34 cellular contexts compared by ENCODE assay signal in the genomic region with DNA sequence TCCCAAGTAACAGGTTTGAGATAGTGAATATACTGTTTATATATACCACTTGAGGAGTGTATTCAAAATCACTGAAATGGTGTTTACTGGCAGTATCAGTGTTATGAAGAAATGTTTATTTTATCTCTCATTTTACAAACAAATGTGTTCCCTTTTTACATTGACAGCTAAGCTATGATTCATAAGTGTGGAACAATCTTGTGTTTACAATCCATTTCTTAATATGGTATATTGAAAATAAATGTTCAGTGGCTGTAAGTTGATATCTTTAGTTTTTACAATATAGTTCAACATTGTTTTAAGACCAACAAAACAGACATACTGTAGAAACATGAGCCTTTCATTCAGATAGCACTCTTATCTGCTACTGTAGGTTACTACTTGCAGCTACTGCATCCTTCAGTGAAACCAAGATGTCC. TPM values are rescaled to one million over a fixed set of nuclear protein-coding genes. Genes with fewer than 3 reads are reported as not detected.
A peak's percentile ranks its signal among the peaks of the same experiment; 100 is the strongest.
DNase-seq lines count a peak whose midpoint lies in the region; ATAC-seq, FAIRE-seq and TF ChIP-seq lines count a peak whose summit lies in the region.
"Had no signal": no experiment of that assay in that cellular context is flagged by ENCODE, and none has a peak within 500 bp of the region (broad histone marks: within the 10 kb centered on the region; RNA-seq: fewer than 3 reads in every experiment).

No MANE protein-coding gene starts in this region.

- H2BK120ac ChIP-seq in mesenchymal stem cell (ENCODE audit: low read depth, low read length): no peak overlapping the region

- H2AK5ac ChIP-seq in mesenchymal stem cell (ENCODE audit: low read length, severe bottlenecking): no peak overlapping the region

- peaks cover 30% of the 10 kb centered on the region for H3K36me3 Mint-ChIP-seq in HFFc6 (ENCODE audit: low read depth)

- H3K9ac ChIP-seq in adipocyte (ENCODE audit: low read length) (no peak overlapping the region), mesenchymal stem cell (ENCODE audit: low read length) (peak overlapping the region; percentile 6)

- H3K18ac ChIP-seq in mesenchymal stem cell (ENCODE audit: low read depth in 1 of 2, low read length in 2 of 2): no peak overlapping the region

- 0 out of 2 replicates have a peak, but pooled peaks cover 5% of the 10 kb centered on the region for H3K9me3 Mint-ChIP-seq in HFFc6
- H3K9me3 Mint-ChIP-seq: CD8-positive, alpha-beta T cell had no signal

- peaks cover 32% of the 10 kb centered on the region for H3K4me1 Mint-ChIP-seq in HFFc6 (ENCODE audit: low read depth)

- H3K4me1 ChIP-seq in A549 (peaks cover 21% of the 10 kb centered on the region), adipocyte (ENCODE audit: control insufficient read depth, insufficient read depth, low read length) (peaks cover 21% of the 10 kb centered on the region), mesenchymal stem cell (ENCODE audit: control insufficient read depth, insufficient read depth, low read depth, low read length) (peaks cover 1% of the 10 kb centered on the region)
- H3K4me1 ChIP-seq: colonic mucosa had no signal

- H2AFZ ChIP-seq in mesenchymal stem cell (ENCODE audit: low read depth, low read length): no peak overlapping the region

- TF ChIP-seq CTCF in A549 (IDR thresholded peaks at IDR 0.05) (no peak), HFFc6 (IDR thresholded peaks at IDR 0.05) (no peak)

- H3K27me3 ChIP-seq in adipocyte (replicated peaks; ENCODE audit: control insufficient read depth, insufficient read depth, low read length): no peaks in the 10 kb centered on the region
- no peaks in the 10 kb centered on the region for H3K27me3 ChIP-seq in mesenchymal stem cell (ENCODE audit: control insufficient read depth in 1 of 2, insufficient read depth in 1 of 2, low read length in 2 of 2)
- H3K27me3 ChIP-seq: colonic mucosa, SJSA1, stomach, tibial artery had no signal

- H4K8ac ChIP-seq in mesenchymal stem cell (ENCODE audit: low read length): no peak overlapping the region

- H2BK15ac ChIP-seq in mesenchymal stem cell (ENCODE audit: low read depth, poor library complexity, severe bottlenecking): no peak overlapping the region

- H3K27ac Mint-ChIP-seq in HFFc6: peak overlapping the region; percentile 16; the same call in 1 of the 2 replicates
- H3K27ac Mint-ChIP-seq: activated naive CD4-positive, alpha-beta T cell treated with anti-CD3 and anti-CD28 coated beads, Interleukin-2, amount 50 U/mL, for 72 hours; activated T-helper 2 cell treated with anti-CD3 and anti-CD28 coated beads, Interferon-gamma antibody, Interleukin-2, Interleukin-4, amounts not matched to agents 10 μg/mL and 5 μg/mL and 100 μg/mL, durations not matched to agents 14 hours and 24 hours and 36 hours; CD8-positive, alpha-beta T cell had no signal

- H3K4ac ChIP-seq in mesenchymal stem cell (ENCODE audit: low read depth in 1 of 2, low read length in 2 of 2): no peak overlapping the region

- no peak for FAIRE-seq in A549 (lab: Jason Lieb, UNC)
- FAIRE-seq: A204.1, GM18507, islet of Langerhans had no signal

- H3K36me3 ChIP-seq in adipocyte (ENCODE audit: control insufficient read depth, insufficient read depth, low read length, severe bottlenecking): peaks cover 3% of the 10 kb centered on the region
- peaks cover 0 to 12% of the 10 kb centered on the region in 2 experiments for H3K36me3 ChIP-seq in mesenchymal stem cell (ENCODE audit: control insufficient read depth in 1 of 2, insufficient read depth in 2 of 2, low read depth in 1 of 2, low read length in 2 of 2)
- H3K36me3 ChIP-seq: colonic mucosa, left ventricle myocardium inferior, tibial artery had no signal

- H3K4me3 ChIP-seq in A549 (no peak overlapping the region), adipocyte (ENCODE audit: low read length) (peak overlapping the region; percentile 18), mesenchymal stem cell (ENCODE audit: insufficient read depth in 1 of 2, low read depth in 1 of 2, low read length in 2 of 2) (no peak overlapping the region)
- H3K4me3 ChIP-seq: colonic mucosa, left ventricle myocardium inferior, SJSA1, stomach, tibial artery had no signal

- TF ChIP-seq POLR2A in A549 (IDR thresholded peaks at IDR 0.05; ENCODE audit: low read length): no peak

- no peak overlapping the region for H2BK12ac ChIP-seq in mesenchymal stem cell (ENCODE audit: low read length in 2 of 2)

- DNase-seq in A549 (ENCODE audit: low read depth in 1 of 2, low spot score in 1 of 2) (no peak), HFFc6 (no peak), adipocyte (ENCODE audit: low read depth) (peak; percentile 53), mesenchymal stem cell (peak; percentile 34), GM19238 (ENCODE audit: insufficient read length, low spot score) (no peak), SIG-M5 (lab: John Stamatoyannopoulos, UW) (no peak), cerebellar cortex (ENCODE audit: low spot score) (no peak)
- no peak for DNase-seq in activated naive CD4-positive, alpha-beta T cell treated with anti-CD3 and anti-CD28 coated beads, Interleukin-2, amount 50 U/mL, for 16 hours
- DNase-seq: activated CD4-positive, alpha-beta T cell treated with anti-CD3 and anti-CD28 coated beads for 48 hours; activated T-cell treated with anti-CD3 and anti-CD28 coated beads for 4 hours; CD8-positive, alpha-beta T cell; colonic mucosa; effector CD4-positive, alpha-beta T cell; EL; left ventricle myocardium inferior; mesendoderm; NCI-H1048; NCI-H524 treated with DMSO at 0.1 percent for 48 hours; NK-92 treated with Interleukin-12 subunit alpha and Interleukin-12 subunit beta, amount 100 ng/mL, for 24 hours; stimulated activated CD4-positive, alpha-beta T cell treated with anti-CD3 and anti-CD28 coated beads, Interleukin-4, amount 100 ng/mL, for 1 hour; stomach; T1000; tibial artery had no signal

- no peak for ATAC-seq in A549
- ATAC-seq: activated naive CD4-positive, alpha-beta T cell treated with anti-CD3 and anti-CD28 coated beads, Interleukin-2, amount 50 U/mL, for 72 hours; CD8-positive, alpha-beta T cell; HCT116; Panc1; sciatic nerve had no signal

- H3K27ac ChIP-seq in A549 (no peak overlapping the region), mesenchymal stem cell (ENCODE audit: low read length, poor library complexity, severe bottlenecking) (no peak overlapping the region)
- H3K27ac ChIP-seq: colonic mucosa, left ventricle myocardium inferior, SJSA1, VCaP had no signal

- H3K9me3 ChIP-seq in A549 (peaks cover 8% of the 10 kb centered on the region; the same call in 1 of the 3 replicates), adipocyte (ENCODE audit: control insufficient read depth, low read length) (no peaks in the 10 kb centered on the region), mesenchymal stem cell (ENCODE audit: control insufficient read depth, low read length) (peaks cover 3% of the 10 kb centered on the region)
- H3K9me3 ChIP-seq: colonic mucosa, SJSA1, tibial artery had no signal

- H3K14ac ChIP-seq in mesenchymal stem cell (ENCODE audit: low read length in 2 of 2): no peak overlapping the region

- POLR2A ChIA-PET in A549 (lab: Yijun Ruan, JAX): no interaction called here

- TF ChIP-seq EP300 in A549 (IDR thresholded peaks at IDR 0.05): no peak

- H3K4me3 Mint-ChIP-seq in HFFc6: no peak overlapping the region
- H3K4me3 Mint-ChIP-seq: CD8-positive, alpha-beta T cell; neural crest cell had no signal

- H3K23ac ChIP-seq in mesenchymal stem cell (ENCODE audit: low read length in 2 of 2): no peak overlapping the region

- CTCF ChIA-PET in A549 (lab: Yijun Ruan, JAX): no interaction called here

- no peak overlapping the region for H4K91ac ChIP-seq in mesenchymal stem cell (ENCODE audit: low read length)

- H2BK5ac ChIP-seq in mesenchymal stem cell (ENCODE audit: low read depth, low read length, poor library complexity, severe bottlenecking): no peak overlapping the region

- H3K4me2 ChIP-seq in A549 (peak overlapping the region; percentile 34; the same call in 2 of the 3 replicates), mesenchymal stem cell (ENCODE audit: low read length, poor library complexity, severe bottlenecking) (no peak overlapping the region)

- TF ChIP-seq RAD21 in A549 (conservative IDR thresholded peaks at IDR 0.05 in 1 of 2, IDR thresholded peaks at IDR 0.05 in 1 of 2): no peak

- H3K27me3 Mint-ChIP-seq in HFFc6 (ENCODE audit: insufficient read depth): no peaks in the 10 kb centered on the region

- peaks cover 1% of the 10 kb centered on the region for H3K79me1 ChIP-seq in mesenchymal stem cell (replicated peaks; ENCODE audit: low read length, poor library complexity, severe bottlenecking)

TF ChIP-seq in A549, 52 proteins besides CTCF, POLR2A, EP300 and RAD21:
- TF ChIP-seq ATOH8 (CRISPR knock-in tag; IDR thresholded peaks at IDR 0.05; ENCODE audit: low read depth) (no peak), FOSL2 (IDR thresholded peaks at IDR 0.05) (no peak), FOSL2 (CRISPR knock-in tag; IDR thresholded peaks at IDR 0.05) (peak; percentile 17; the same call in 1 of the 2 replicates)

RNA-seq across cellular contexts. Expression of gene PHF3, which starts 14.3 kb away (rescaled TPM):
- polyA plus RNA-seq in A549 (2011; rRNA removed) (19.5 and 28.4 TPM in 2 replicates), A549 (2017; fragmentation: RNase III; extraction: RNeasy Plus Mini Kit Qiagen cat#74134 plus additional on column Dnase treatment) (13.1 to 13.9 TPM (median 13.7 TPM) in 3 replicates)
- polyA plus RNA-seq in A549 (2012; cell fraction: cytosol; rRNA removed): 2.7 and 2.8 TPM in 2 replicates
- 2.7 and 2.8 TPM in 2 replicates for polyA plus RNA-seq in A549 (2012; cell fraction: nucleus; rRNA removed)
- polyA minus RNA-seq in A549 (2011; rRNA and poly(A)+ RNA removed): 18.1 and 18.2 TPM in 2 replicates
- 10 to 100 TPM; 22.4 to 27.8 (median 26.2) TPM for total RNA-seq in HFFc6 (2021; fragmentation: NEBNext Ultra II Directional; extraction: Animal tissue kit (Norgen Biotek cat#: 25700))
- polyA plus RNA-seq in mesenchymal stem cell (2013, experiment 1 of 2): 24.0 TPM
- polyA plus RNA-seq in mesenchymal stem cell (2013, experiment 2 of 2): 23.4 TPM

Comparison
In these comparisons a context has a peak if more than half of its experiments do, and no peak if none do; other contexts are left out.
1. DNase-seq: peak in adipocyte (single experiment) and mesenchymal stem cell (single experiment); none in A549 (0 of 2), HFFc6 (single experiment), activated naive CD4-positive, alpha-beta T cell treated with anti-CD3 and anti-CD28 coated beads, Interleukin-2, amount 50 U/mL, for 16 hours (single experiment), GM19238 (single experiment), SIG-M5 (single experiment) and cerebellar cortex (single experiment).